ENCODE assay signal across 8 cellular contexts in the genomic region with DNA sequence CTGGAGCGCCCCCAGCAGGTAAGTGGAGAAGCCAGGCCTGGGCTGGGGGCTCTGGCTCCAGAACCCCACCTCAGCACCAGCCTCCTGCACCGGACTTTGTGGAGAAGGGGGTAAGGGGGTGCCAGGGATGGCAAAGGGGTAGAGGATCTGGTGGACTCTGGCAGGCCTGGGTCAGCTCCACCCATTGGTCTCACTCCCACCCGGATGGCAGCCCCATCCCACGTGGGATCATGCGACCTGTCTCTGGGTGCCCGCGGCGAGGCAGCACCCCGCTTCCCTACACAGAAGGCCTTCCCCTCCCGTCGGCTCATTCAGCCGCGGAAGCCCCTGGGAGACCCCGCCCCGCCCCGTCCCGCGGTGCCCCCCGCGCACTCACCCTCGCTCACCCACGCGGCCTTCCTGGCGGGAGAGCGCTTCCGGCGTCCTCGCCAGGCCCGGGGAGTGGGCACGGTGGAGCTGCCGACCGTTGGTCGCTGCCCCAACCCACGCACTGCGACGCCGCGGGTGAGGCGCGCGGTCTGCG. TPM values are rescaled to one million over a fixed set of nuclear protein-coding genes. Genes with fewer than 3 reads are reported as not detected.
DNase-seq lines count a peak whose midpoint lies in the region; ATAC-seq and TF ChIP-seq lines count a peak whose summit lies in the region.

No MANE protein-coding gene starts in this region.

- intact Hi-C loops in activated CD4-positive, alpha-beta T cell treated with anti-CD3 and anti-CD28 coated beads for 36 hours (cut with DNase I, micrococcal nuclease): loop anchor here (1.0 to 5.0 kb wide), 10 partner anchors 32 to 188 kb away; a partner anchor contains a TSS
- intact Hi-C loops in uterus (cut with DNase I; ENCODE audit: low total_unique reads): no loop called here

- TF ChIP-seq CTCF in endothelial cell (IDR thresholded peaks at IDR 0.05; ENCODE audit: unreplicated experiment): no peak
- no peak for TF ChIP-seq CTCF in uterus (IDR thresholded peaks at IDR 0.05)

- POLR2A ChIA-PET in activated CD4-positive, alpha-beta T cell treated with anti-CD3 and anti-CD28 coated beads for 36 hours (lab: Charles Lee): no interaction called here

- no peaks in the 10 kb centered on the region for H3K9me3 ChIP-seq in uterus

- peak overlapping the region; percentile 22 to 53 for H3K4me3 ChIP-seq in uterus

- ATAC-seq in GM21367 (IDR thresholded peaks at IDR 0.05; ENCODE audit: unreplicated experiment) (peak; percentile 21), naive B cell (ENCODE audit: low read depth in 2 of 2) (peak; percentile 51)
- peak; percentile 69 for ATAC-seq in activated CD4-positive, alpha-beta T cell treated with anti-CD3 and anti-CD28 coated beads for 36 hours

- peak; percentile 66 for DNase-seq in Daoy (ENCODE audit: low read depth)
- peak; percentile 63 for DNase-seq in HuH-7.5 (ENCODE audit: low spot score)
- DNase-seq in activated CD4-positive, alpha-beta T cell treated with anti-CD3 and anti-CD28 coated beads for 36 hours: peak; percentile 75
- DNase-seq in endothelial cell (ENCODE audit: low spot score): no peak
- no peak for DNase-seq in naive B cell
- DNase-seq in uterus: peak in 1 of 2 donors; percentile 41
- no peak for DNase-seq in activated effector memory CD4-positive, alpha-beta T cell treated with Interleukin-2 at 50 U/mL for 16 hours

- no peaks in the 10 kb centered on the region for H3K27me3 Mint-ChIP-seq in activated CD4-positive, alpha-beta T cell treated with anti-CD3 and anti-CD28 coated beads for 36 hours
- H3K27me3 Mint-ChIP-seq in endothelial cell (ENCODE audit: unreplicated experiment) (peaks cover 6% of the 10 kb centered on the region), naive B cell (no peaks in the 10 kb centered on the region)

- no peaks in the 10 kb centered on the region for H3K9me3 Mint-ChIP-seq in activated CD4-positive, alpha-beta T cell treated with anti-CD3 and anti-CD28 coated beads for 36 hours (ENCODE audit: low read depth)
- H3K9me3 Mint-ChIP-seq in endothelial cell (ENCODE audit: unreplicated experiment) (no peaks in the 10 kb centered on the region), naive B cell (no peaks in the 10 kb centered on the region)

- H3K4me3 Mint-ChIP-seq in activated CD4-positive, alpha-beta T cell treated with anti-CD3 and anti-CD28 coated beads for 36 hours: peak overlapping the region; percentile 85
- H3K4me3 Mint-ChIP-seq in endothelial cell (ENCODE audit: unreplicated experiment) (peak overlapping the region; percentile 67), naive B cell (peak overlapping the region; percentile 53 to 85 (median 78))

- peak overlapping the region; percentile 53 to 75 for H3K27ac ChIP-seq in uterus

- H3K4me1 Mint-ChIP-seq in activated CD4-positive, alpha-beta T cell treated with anti-CD3 and anti-CD28 coated beads for 36 hours: peaks cover 19% of the 10 kb centered on the region
- peaks cover 7% of the 10 kb centered on the region for H3K4me1 Mint-ChIP-seq in endothelial cell (ENCODE audit: unreplicated experiment)
- H3K4me1 Mint-ChIP-seq in naive B cell: peaks cover 9 to 15% (median 14%) of the 10 kb centered on the region in 3 donors

- H3K27ac Mint-ChIP-seq in activated CD4-positive, alpha-beta T cell treated with anti-CD3 and anti-CD28 coated beads for 36 hours: peak overlapping the region; percentile 90
- H3K27ac Mint-ChIP-seq in endothelial cell (ENCODE audit: unreplicated experiment): no peak overlapping the region
- H3K27ac Mint-ChIP-seq in naive B cell: peak overlapping the region in 2 of 6 donors; percentile 69 to 79

- H3K4me1 ChIP-seq in uterus: peaks cover 0 to 5% of the 10 kb centered on the region in 2 donors

- TF ChIP-seq POLR2A in uterus (IDR thresholded peaks at IDR 0.05): no peak

- peaks cover 16% of the 10 kb centered on the region for H3K36me3 Mint-ChIP-seq in activated CD4-positive, alpha-beta T cell treated with anti-CD3 and anti-CD28 coated beads for 36 hours (ENCODE audit: low read depth)
- peaks cover 17% of the 10 kb centered on the region for H3K36me3 Mint-ChIP-seq in endothelial cell (ENCODE audit: low read depth, unreplicated experiment)
- peaks cover 0 to 7% of the 10 kb centered on the region in 2 donors for H3K36me3 Mint-ChIP-seq in naive B cell

- no peaks in the 10 kb centered on the region for H3K27me3 ChIP-seq in uterus

- CTCF ChIA-PET in activated CD4-positive, alpha-beta T cell treated with anti-CD3 and anti-CD28 coated beads for 36 hours (lab: Charles Lee): interaction anchor here (0.6 to 1.5 kb wide), 12 partner anchors 19 to 724 kb away, joined by 3 to 7 read pairs (median 4); a partner anchor contains a TSS

- no peaks in the 10 kb centered on the region for H3K36me3 ChIP-seq in uterus

RNA-seq across cellular contexts. Expression of a gene that starts 0.5 kb away (rescaled TPM):
- total RNA-seq in Daoy (2014; rRNA removed; shearing (Covaris generic)): 31.7 and 45.0 TPM in 2 replicates
- 10 to 100 TPM; 21.1 to 23.1 TPM for total RNA-seq in activated CD4-positive, alpha-beta T cell treated with anti-CD3 and anti-CD28 coated beads for 36 hours
- total RNA-seq in endothelial cell (ENCODE audit: unreplicated experiment) (9.5 TPM), uterus (10 to 100 TPM in 2 of 4 donors, 1 to 10 TPM in 2; 6.8 to 45.3 (median 17.1) TPM)
- 1 to 10 TPM in 1 of 6 donors, under 1 TPM in 4, not detected in 1; 0.13 to 6.0 (median 0.62) TPM for polyA plus RNA-seq in naive B cell (ENCODE audit: low read depth in 6 of 6)

RNA-seq across cellular contexts. Expression of a gene that starts 30.1 kb away (rescaled TPM):
- 1.7 and 1.8 TPM in 2 replicates for total RNA-seq in Daoy (2014; rRNA removed; shearing (Covaris generic))
- total RNA-seq in activated CD4-positive, alpha-beta T cell treated with anti-CD3 and anti-CD28 coated beads for 36 hours: 1 to 10 TPM; 4.5 to 5.5 TPM
- 17.2 TPM for total RNA-seq in endothelial cell (ENCODE audit: unreplicated experiment)
- polyA plus RNA-seq in naive B cell (ENCODE audit: low read depth in 6 of 6): under 1 TPM in 4 of 6 donors, not detected in 2; 0.08 to 0.14 (median 0.10) TPM
- 1 to 10 TPM in 2 of 4 donors, under 1 TPM in 1, not detected in 1; 0.55 to 1.9 (median 1.3) TPM for total RNA-seq in uterus

RNA-seq across cellular contexts. Expression of a gene that starts 31.6 kb away (rescaled TPM):
- total RNA-seq in Daoy (2014; rRNA removed; shearing (Covaris generic)): 22.2 and 25.7 TPM in 2 replicates
- 10 to 100 TPM; 75.5 to 77.2 TPM for total RNA-seq in activated CD4-positive, alpha-beta T cell treated with anti-CD3 and anti-CD28 coated beads for 36 hours
- total RNA-seq in endothelial cell (ENCODE audit: unreplicated experiment) (248 TPM), uterus (10 to 100 TPM in 3 of 4 donors, 1 to 10 TPM in 1; 2.3 to 37.6 (median 11.8) TPM)
- polyA plus RNA-seq in naive B cell (ENCODE audit: low read depth in 6 of 6): 1 to 10 TPM; 1.4 to 4.8 (median 2.3) TPM

RNA-seq across cellular contexts. Expression of a gene that starts 47.7 kb away (rescaled TPM):
- total RNA-seq in Daoy (2014; rRNA removed; shearing (Covaris generic)): 0.23 and 0.33 TPM in 2 replicates
- total RNA-seq in activated CD4-positive, alpha-beta T cell treated with anti-CD3 and anti-CD28 coated beads for 36 hours: 1 to 10 TPM; 1.8 to 2.0 TPM
- 2.0 TPM for total RNA-seq in endothelial cell (ENCODE audit: unreplicated experiment)
- polyA plus RNA-seq in naive B cell (ENCODE audit: low read depth in 6 of 6): under 1 TPM in 1 of 6 donors, not detected in 5; 0.26 TPM
- total RNA-seq in uterus: 1 to 10 TPM in 1 of 4 donors, under 1 TPM in 2, not detected in 1; 0.51 to 1.0 (median 0.55) TPM

RNA-seq across cellular contexts. Expression of a gene that starts 47.8 kb away (rescaled TPM):
- total RNA-seq in Daoy (2014; rRNA removed; shearing (Covaris generic)): 0.36 TPM in 1 of 2 replicates, not detected in the other
- total RNA-seq in activated CD4-positive, alpha-beta T cell treated with anti-CD3 and anti-CD28 coated beads for 36 hours: under 1 TPM; 0.51 to 0.66 TPM
- total RNA-seq in endothelial cell (ENCODE audit: unreplicated experiment) (24.1 TPM), uterus (1 to 10 TPM in 1 of 4 donors, under 1 TPM in 1, not detected in 2; 0.46 to 2.8 TPM)
- under 1 TPM in 1 of 6 donors, not detected in 5; 0.48 TPM for polyA plus RNA-seq in naive B cell (ENCODE audit: low read depth in 6 of 6)

Comparison
In these comparisons a context has a peak if more than half of its experiments do, and no peak if none do; other contexts are left out.
1. DNase-seq: peak in Daoy (single experiment), HuH-7.5 (single experiment) and activated CD4-positive, alpha-beta T cell treated with anti-CD3 and anti-CD28 coated beads for 36 hours (single experiment); none in endothelial cell (single experiment), naive B cell (single experiment) and activated effector memory CD4-positive, alpha-beta T cell treated with Interleukin-2 at 50 U/mL for 16 hours (single experiment).
2. Peak in every context shown above with its lines, with median percentiles within 50 percentile points of each other: ATAC-seq and H3K4me3 Mint-ChIP-seq.